Comparison of ENCODE assay signal across 21 cellular contexts in the genomic region with DNA sequence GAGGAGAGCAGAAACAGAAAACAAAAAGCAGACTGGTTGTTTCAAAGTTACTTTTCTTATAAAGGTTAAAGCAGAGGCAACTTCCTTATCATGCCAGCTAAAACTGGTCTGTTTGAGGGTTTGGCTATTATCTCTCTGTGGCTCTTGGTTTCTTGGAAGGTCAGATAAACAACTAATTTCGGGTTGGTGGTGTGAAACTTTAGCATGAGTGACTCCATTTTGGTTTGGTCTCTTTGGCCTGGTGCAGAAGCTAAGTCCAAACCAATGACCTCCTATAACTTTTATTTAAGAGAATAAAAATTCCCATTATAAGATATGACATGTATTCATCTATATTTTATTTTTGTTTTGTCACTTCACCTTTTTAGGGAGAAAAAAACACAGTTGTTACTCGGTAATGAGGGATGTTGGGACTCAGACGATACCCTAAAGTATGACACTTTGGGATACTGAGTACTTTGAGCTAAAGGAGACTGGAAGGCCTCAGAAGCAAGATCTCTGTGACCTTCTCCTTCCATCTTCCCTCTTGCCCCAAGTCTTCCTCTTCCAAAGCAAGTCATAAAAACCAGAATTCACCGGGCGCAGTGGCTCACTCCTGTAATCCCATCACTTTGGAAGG. TPM values are rescaled to one million over a fixed set of nuclear protein-coding genes. Genes with fewer than 3 reads are reported as not detected.
"Had no signal": no experiment of that assay in that cellular context is flagged by ENCODE, and none has a peak within 500 bp of the region (broad histone marks: within the 10 kb centered on the region; RNA-seq: fewer than 3 reads in every experiment).

No MANE protein-coding gene starts in this region.

- H3K36me3 Mint-ChIP-seq: activated naive CD4-positive, alpha-beta T cell treated with anti-CD3 and anti-CD28 coated beads, Interleukin-2, amount 50 U/mL, for 72 hours; immature natural killer cell had no signal

- H3K36me3 ChIP-seq: adrenal gland, esophagus squamous epithelium, right lobe of liver had no signal

- H3K27me3 Mint-ChIP-seq: stimulated activated naive CD8-positive, alpha-beta T cell treated with anti-CD3 and anti-CD28 coated beads, Interleukin-15, amount 100 ng/mL, for 72 hours had no signal

- H3K4me1 Mint-ChIP-seq: immature natural killer cell; stimulated activated naive CD8-positive, alpha-beta T cell treated with anti-CD3 and anti-CD28 coated beads, Interleukin-15, amount 100 ng/mL, for 72 hours had no signal

- H3K4me3 Mint-ChIP-seq: immature natural killer cell; neural crest cell; stimulated activated naive CD8-positive, alpha-beta T cell treated with anti-CD3 and anti-CD28 coated beads, Interleukin-15, amount 100 ng/mL, for 72 hours; T-helper 2 cell treated with Interferon-gamma antibody and Interleukin-4, amounts not matched to agents 5 μg/mL and 100 μg/mL, for 36 hours had no signal

- ATAC-seq: activated naive CD4-positive, alpha-beta T cell treated with anti-CD3 and anti-CD28 coated beads, Interleukin-2, amount 50 U/mL, for 72 hours; left ventricle myocardium superior; right lobe of liver; stimulated activated naive CD8-positive, alpha-beta T cell treated with anti-CD3 and anti-CD28 coated beads, Interleukin-15, amount 100 ng/mL, for 72 hours had no signal

- H3K4me3 ChIP-seq: adrenal gland, esophagus squamous epithelium, right lobe of liver had no signal

- H3K9me3 ChIP-seq: adrenal gland, esophagus squamous epithelium, right lobe of liver had no signal

- H3K9me3 Mint-ChIP-seq: activated naive CD4-positive, alpha-beta T cell treated with anti-CD3 and anti-CD28 coated beads, Interleukin-2, amount 50 U/mL, for 72 hours; immature natural killer cell; neural crest cell; stimulated activated naive CD8-positive, alpha-beta T cell treated with anti-CD3 and anti-CD28 coated beads, Interleukin-15, amount 100 ng/mL, for 72 hours; T-helper 2 cell treated with Interferon-gamma antibody and Interleukin-4, amounts not matched to agents 5 μg/mL and 100 μg/mL, for 36 hours had no signal

- H3K27ac ChIP-seq: adrenal gland, esophagus squamous epithelium, right lobe of liver had no signal

- DNase-seq: activated CD4-positive, alpha-beta T cell treated with anti-CD3 and anti-CD28 coated beads, Interleukin-2, amount 50 U/mL, for 1 hour; activated CD4-positive, CD25-positive, alpha-beta regulatory T cell treated with anti-CD3 and anti-CD28 coated beads, Interleukin-2, amount 50 U/mL, for 72 hours; activated CD8-positive, alpha-beta memory T cell treated with anti-CD3 and anti-CD28 coated beads for 24 hours; activated CD8-positive, alpha-beta memory T cell treated with anti-CD3 and anti-CD28 coated beads, Interleukin-2, amount 50 U/mL, for 48 hours; activated gamma-delta T cell treated with Interleukin-2 at 50 U/mL for 16 hours; adrenal gland; dermis blood vessel endothelial cell; effector memory CD4-positive, alpha-beta T cell; esophagus squamous epithelium; immature natural killer cell; kidney glomerular epithelial cell; left ventricle myocardium superior; right lobe of liver; small intestine; stimulated activated CD4-positive, alpha-beta T cell treated with anti-CD3 and anti-CD28 coated beads, Interleukin-4, amount 100 ng/mL, for 1 hour; stimulated activated naive CD8-positive, alpha-beta T cell treated with anti-CD3 and anti-CD28 coated beads, Interleukin-15, amount 100 ng/mL, for 72 hours had no signal

- H3K27ac Mint-ChIP-seq: activated naive CD4-positive, alpha-beta T cell treated with anti-CD3 and anti-CD28 coated beads, Interleukin-2, amount 50 U/mL, for 72 hours; immature natural killer cell; stimulated activated naive CD8-positive, alpha-beta T cell treated with anti-CD3 and anti-CD28 coated beads, Interleukin-15, amount 100 ng/mL, for 72 hours; T-helper 2 cell treated with Interferon-gamma antibody and Interleukin-4, amounts not matched to agents 5 μg/mL and 100 μg/mL, for 36 hours had no signal

- H3K4me1 ChIP-seq: adrenal gland, esophagus squamous epithelium, right lobe of liver had no signal

- H3K27me3 ChIP-seq: adrenal gland, esophagus squamous epithelium, right lobe of liver had no signal

RNA-seq across cellular contexts. Expression of a gene that starts 23.3 kb away (rescaled TPM):
- total RNA-seq: activated naive CD4-positive, alpha-beta T cell treated with anti-CD3 and anti-CD28 coated beads, Interleukin-2, amount 50 U/mL, for 72 hours; endothelial cell of umbilical vein; osteocyte had no signal
- polyA plus RNA-seq: endothelial cell of umbilical vein, immature natural killer cell had no signal
